ENCODE assay signal across 1 cellular context in genomic region chr17:6346387-6346786, GRCh38.
TF ChIP-seq lines count a peak whose summit lies in the region.

No MANE protein-coding gene starts in this region.

TF ChIP-seq in GM23338, 12 proteins besides CTCF, POLR2A, EP300 and RAD21 (continued from another document):
- TF ChIP-seq ETS1 (IDR thresholded peaks at IDR 0.05): no peak
- TF ChIP-seq ZNF331 (CRISPR knock-in tag; IDR thresholded peaks at IDR 0.05; ENCODE audit: low read depth): no peak
- no peak for TF ChIP-seq POLR2AphosphoS5 (IDR thresholded peaks at IDR 0.05; ENCODE audit: low read depth)
- TF ChIP-seq ZNF114 (CRISPR knock-in tag; IDR thresholded peaks at IDR 0.05): no peak
- no peak for TF ChIP-seq EZH2 (IDR thresholded peaks at IDR 0.05; ENCODE audit: low read depth, unreplicated experiment)
- no peak for TF ChIP-seq JUNB (IDR thresholded peaks at IDR 0.05; ENCODE audit: unreplicated experiment)
